In genomic region chr17:16989230-16989952, GRCh38 we compare ENCODE assay signal across 9 cellular contexts. TPM values are rescaled to one million over a fixed set of nuclear protein-coding genes. Genes with fewer than 3 reads are reported as not detected.
DNase-seq lines count a peak whose midpoint lies in the region; ATAC-seq and TF ChIP-seq lines count a peak whose summit lies in the region.
"Had no signal": no experiment of that assay in that cellular context is flagged by ENCODE, and none has a peak within 500 bp of the region (broad histone marks: within the 10 kb centered on the region; RNA-seq: fewer than 3 reads in every experiment).

No MANE protein-coding gene starts in this region.

- no peaks in the 10 kb centered on the region for H3K9me3 Mint-ChIP-seq in H9
- no peaks in the 10 kb centered on the region for H3K9me3 Mint-ChIP-seq in naive B cell

- no peak overlapping the region for H2BK15ac ChIP-seq in H9 (ENCODE audit: low read depth, low read length)

- no peak overlapping the region; the same call in 1 of the 2 replicates for H3K14ac ChIP-seq in H9 (ENCODE audit: insufficient read depth, low read length)

- TF ChIP-seq CTCF in H9 (conservative IDR thresholded peaks at IDR 0.05) (no peak), smooth muscle cell (IDR thresholded peaks at IDR 0.05; ENCODE audit: borderline replicate concordance, insufficient read depth, poor library complexity, severe bottlenecking) (no peak)

- H4K91ac ChIP-seq in H9 (ENCODE audit: insufficient read length, low read depth, low read length): no peak overlapping the region

- no peak overlapping the region for H4K8ac ChIP-seq in H9 (replicated peaks; ENCODE audit: insufficient read length, low read depth, low read length)

- H3K9ac ChIP-seq in H9 (ENCODE audit: extremely low read depth, insufficient read length, low read length) (no peak overlapping the region), smooth muscle cell (ENCODE audit: low read depth) (no peak overlapping the region)

- H4K20me1 ChIP-seq in H9 (ENCODE audit: control insufficient read depth, insufficient read depth, insufficient read length) (no peaks in the 10 kb centered on the region), smooth muscle cell (ENCODE audit: low read depth) (no peaks in the 10 kb centered on the region)

- H3K36me3 ChIP-seq in smooth muscle cell (ENCODE audit: low read depth): no peaks in the 10 kb centered on the region

- H3K4ac ChIP-seq in H9 (ENCODE audit: low read depth, low read length): no peak overlapping the region

- no peak overlapping the region for H2AFZ ChIP-seq in H9 (ENCODE audit: low read length)
- no peak overlapping the region for H2AFZ ChIP-seq in smooth muscle cell (ENCODE audit: low read depth)

- H3K27me3 Mint-ChIP-seq in H9 (ENCODE audit: low read depth): no peaks in the 10 kb centered on the region
- H3K27me3 Mint-ChIP-seq in naive B cell: no peaks in the 10 kb centered on the region

- no peak overlapping the region for H3T11ph ChIP-seq in H9 (ENCODE audit: low read length)

- no peak overlapping the region for H3K4me3 ChIP-seq in smooth muscle cell

- no CpG with 5 or more reads among the region's 12 CpGs for WGBS in H9 (ENCODE audit: extremely low coverage, insufficient read length, low lambda C conversion rate)
- 84% methylated on average over 12 of the region's 12 CpGs for WGBS in smooth muscle cell (ENCODE audit: low lambda C conversion rate)

- H3K36me3 Mint-ChIP-seq in H9 (ENCODE audit: insufficient read depth in 1 of 3, low read depth in 3 of 3) (no peaks in the 10 kb centered on the region; a peak in 1 of 7 replicates), naive B cell (no peaks in the 10 kb centered on the region)

- no peak overlapping the region for H2BK20ac ChIP-seq in H9 (ENCODE audit: low read depth, low read length, poor library complexity, severe bottlenecking)

- H3K27ac Mint-ChIP-seq in H9 (peak overlapping the region in 1 of 3 experiments; percentile 71; a peak in 1 of 7 replicates), naive B cell (peak overlapping the region; percentile 95 to 99 (median 98))

- ATAC-seq in GM18873 (IDR thresholded peaks at IDR 0.05; ENCODE audit: low FRiP score, unreplicated experiment) (peak; percentile 23), naive B cell (ENCODE audit: low read depth in 2 of 2) (peak; percentile 23 to 26), GM19351 (IDR thresholded peaks at IDR 0.05; ENCODE audit: unreplicated experiment) (no peak)

- H3F3A ChIP-seq in smooth muscle cell (ENCODE audit: low read depth): no peaks in the 10 kb centered on the region

- H3K4me1 ChIP-seq in H9 (ENCODE audit: insufficient read depth, low read length) (no peaks in the 10 kb centered on the region), smooth muscle cell (ENCODE audit: low read depth) (no peaks in the 10 kb centered on the region)

- H3K79me2 ChIP-seq in H9 (ENCODE audit: insufficient read depth, low read length) (no peaks in the 10 kb centered on the region), smooth muscle cell (ENCODE audit: low read depth) (no peaks in the 10 kb centered on the region)

- H3K4me1 Mint-ChIP-seq in H9: peaks cover 4 to 7% of the 10 kb centered on the region in 2 experiments
- H3K4me1 Mint-ChIP-seq in naive B cell: peaks cover 47 to 62% (median 60%) of the 10 kb centered on the region in 3 donors

- no peak overlapping the region for H3K23ac ChIP-seq in H9 (ENCODE audit: insufficient read length, low read depth, low read length)

- no peaks in the 10 kb centered on the region for H3K27me3 ChIP-seq in H9 (ENCODE audit: insufficient read depth, low read length)
- H3K27me3 ChIP-seq in smooth muscle cell (ENCODE audit: low read depth): no peaks in the 10 kb centered on the region

- H3K9me3 ChIP-seq in H9 (ENCODE audit: control insufficient read depth, low read depth, low read length) (no peaks in the 10 kb centered on the region), smooth muscle cell (replicated peaks; ENCODE audit: low read depth) (no peaks in the 10 kb centered on the region)

- H3K4me3 Mint-ChIP-seq in H9 (no peak overlapping the region), naive B cell (peak overlapping the region; percentile 74 to 92 (median 86))

- H3K79me1 ChIP-seq in H9 (ENCODE audit: insufficient read depth, low read depth, low read length, poor library complexity, severe bottlenecking): no peaks in the 10 kb centered on the region

- H2AK5ac ChIP-seq in H9 (ENCODE audit: insufficient read length, low read length): no peak overlapping the region

- H3K56ac ChIP-seq in H9 (ENCODE audit: insufficient read length, low read depth, low read length): no peak overlapping the region

- H2BK120ac ChIP-seq in H9 (ENCODE audit: low read depth, low read length, poor library complexity, severe bottlenecking): no peak overlapping the region

- H2BK5ac ChIP-seq in H9 (ENCODE audit: insufficient read length, low read length): no peak overlapping the region

- peak; percentile 25 for DNase-seq in H9
- DNase-seq in NCI-H69 (lab: John Stamatoyannopoulos, UW): peak; percentile 9
- DNase-seq in naive B cell: peak; percentile 71
- DNase-seq in T1000 (lab: John Stamatoyannopoulos, UW): no peak
- DNase-seq in smooth muscle cell (lab: John Stamatoyannopoulos, UW; ENCODE audit: unreplicated experiment): no peak
- no peak for DNase-seq in DMS79 (lab: John Stamatoyannopoulos, UW)
- DNase-seq: foreskin melanocyte had no signal

- no peak overlapping the region for H3K18ac ChIP-seq in H9 (ENCODE audit: insufficient read length, low read depth, low read length)

- H4K5ac ChIP-seq in H9 (ENCODE audit: insufficient read length, low read depth, low read length): no peak overlapping the region

- H3K4me2 ChIP-seq in H9 (ENCODE audit: insufficient read depth, insufficient read length, low read length) (no peak overlapping the region), smooth muscle cell (no peak overlapping the region)

- no peak overlapping the region for H2BK12ac ChIP-seq in H9 (ENCODE audit: insufficient read length, low read depth, low read length)

- no peaks in the 10 kb centered on the region for H3K23me2 ChIP-seq in H9 (ENCODE audit: insufficient read length, low read depth, low read length, poor library complexity, severe bottlenecking)

- H3K27ac ChIP-seq in H9 (ENCODE audit: insufficient read length, low read depth, low read length) (no peak overlapping the region), smooth muscle cell (ENCODE audit: low read depth) (no peak overlapping the region)

RNA-seq across cellular contexts. Expression of gene TNFRSF13B, which starts 17.5 kb away (rescaled TPM):
- total RNA-seq in H9 (2021) (0.11 and 0.28 TPM in 2 replicates), smooth muscle cell (not detected in 2 replicates)
- polyA plus RNA-seq in naive B cell (ENCODE audit: low read depth in 6 of 6) (10 to 100 TPM in 5 of 6 donors, 1 to 10 TPM in 1; 4.0 to 17.5 (median 13.3) TPM), smooth muscle cell (not detected in 2 replicates)

RNA-seq across cellular contexts. Expression of gene MPRIP, which starts 52.9 kb away (rescaled TPM):
- total RNA-seq in H9 (2021) (129 and 132 TPM in 2 replicates), smooth muscle cell (58.8 and 62.5 TPM in 2 replicates)
- polyA plus RNA-seq in naive B cell (ENCODE audit: low read depth in 6 of 6) (10 to 100 TPM in 4 of 6 donors, 1 to 10 TPM in 2; 1.9 to 26.0 (median 12.6) TPM), smooth muscle cell (67.2 and 69.3 TPM in 2 replicates)

Comparison
In these comparisons a context has a peak if more than half of its experiments do, and no peak if none do; other contexts are left out.
1. DNase-seq: peak in H9 (single experiment), NCI-H69 (single experiment) and naive B cell (single experiment); none in T1000 (single experiment), smooth muscle cell (single experiment) and DMS79 (single experiment).
2. H3K4me3 Mint-ChIP-seq: peak in naive B cell (8 of 8); none in H9 (0 of 2).